1 cellular context compared by ENCODE assay signal in the genomic region with DNA sequence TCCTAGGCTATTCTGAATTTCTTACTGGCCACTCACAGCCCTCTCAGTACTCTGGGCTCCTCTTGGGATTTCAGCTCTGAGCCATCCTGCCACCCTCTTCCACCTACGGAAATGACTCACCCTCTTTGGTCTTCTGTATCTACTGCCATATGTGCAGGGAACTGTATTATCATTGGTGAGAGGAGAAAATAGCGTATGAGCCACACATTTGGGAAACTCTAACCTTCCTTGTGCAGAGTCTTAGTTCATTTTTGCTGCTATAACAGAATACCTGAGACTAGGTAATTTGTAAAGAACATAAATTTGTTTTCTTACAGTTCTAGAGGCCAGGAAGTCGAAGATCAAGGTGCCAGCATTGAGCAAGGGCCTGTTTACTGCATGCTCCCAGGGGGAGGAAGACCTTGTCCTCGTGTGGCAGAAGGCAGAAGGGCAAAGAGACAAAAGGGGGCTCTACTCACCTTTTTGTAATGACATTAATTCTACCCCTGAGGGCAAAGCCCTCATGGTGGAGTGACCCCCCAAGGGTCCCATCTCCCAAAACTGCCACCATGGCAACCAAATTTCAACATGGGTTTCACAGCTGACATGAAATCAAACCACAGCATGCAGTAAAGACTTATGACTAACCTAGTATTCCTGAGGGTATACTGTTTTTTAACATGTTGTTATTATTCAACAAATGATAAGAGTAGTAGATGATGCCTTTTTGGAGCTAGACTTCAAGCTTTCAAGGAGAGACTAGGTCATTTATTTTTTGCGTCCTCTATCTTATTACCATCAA.
A peak's percentile ranks its signal among the peaks of the same experiment; 100 is the strongest.
TF ChIP-seq lines count a peak whose summit lies in the region.

No MANE protein-coding gene starts in this region.

TF ChIP-seq in K562, 482 proteins besides CTCF, POLR2A, EP300 and RAD21 (continued from another document and continues in another):
- TF ChIP-seq MCM3 (IDR thresholded peaks at IDR 0.05) = no peak
- TF ChIP-seq ZNF354B (CRISPR knock-in tag; IDR thresholded peaks at IDR 0.05) = no peak
- TF ChIP-seq ETV6 (IDR thresholded peaks at IDR 0.05; ENCODE audit: borderline replicate concordance in 1 of 2, low read depth in 2 of 2, low read length in 1 of 2) = no peak
- no peak for TF ChIP-seq ETV6 (CRISPR knock-in tag; IDR thresholded peaks at IDR 0.05; ENCODE audit: borderline replicate concordance)
- no peak for TF ChIP-seq MED1 (CRISPR knock-in tag; IDR thresholded peaks at IDR 0.05; ENCODE audit: borderline replicate concordance)
- TF ChIP-seq SAFB2 (IDR thresholded peaks at IDR 0.05; ENCODE audit: borderline replicate concordance, low read depth, low read length, severe bottlenecking) = no peak
- no peak for TF ChIP-seq ZNF780A (CRISPR knock-in tag; IDR thresholded peaks at IDR 0.05)
- TF ChIP-seq ZFP36 (IDR thresholded peaks at IDR 0.05; ENCODE audit: low read depth, low read length, partially characterized antibody) = no peak
- TF ChIP-seq ZNF696 (CRISPR knock-in tag; conservative IDR thresholded peaks at IDR 0.05) = no peak
- no peak for TF ChIP-seq CXXC5 (CRISPR knock-in tag; IDR thresholded peaks at IDR 0.05)
- TF ChIP-seq, protein P1, sequence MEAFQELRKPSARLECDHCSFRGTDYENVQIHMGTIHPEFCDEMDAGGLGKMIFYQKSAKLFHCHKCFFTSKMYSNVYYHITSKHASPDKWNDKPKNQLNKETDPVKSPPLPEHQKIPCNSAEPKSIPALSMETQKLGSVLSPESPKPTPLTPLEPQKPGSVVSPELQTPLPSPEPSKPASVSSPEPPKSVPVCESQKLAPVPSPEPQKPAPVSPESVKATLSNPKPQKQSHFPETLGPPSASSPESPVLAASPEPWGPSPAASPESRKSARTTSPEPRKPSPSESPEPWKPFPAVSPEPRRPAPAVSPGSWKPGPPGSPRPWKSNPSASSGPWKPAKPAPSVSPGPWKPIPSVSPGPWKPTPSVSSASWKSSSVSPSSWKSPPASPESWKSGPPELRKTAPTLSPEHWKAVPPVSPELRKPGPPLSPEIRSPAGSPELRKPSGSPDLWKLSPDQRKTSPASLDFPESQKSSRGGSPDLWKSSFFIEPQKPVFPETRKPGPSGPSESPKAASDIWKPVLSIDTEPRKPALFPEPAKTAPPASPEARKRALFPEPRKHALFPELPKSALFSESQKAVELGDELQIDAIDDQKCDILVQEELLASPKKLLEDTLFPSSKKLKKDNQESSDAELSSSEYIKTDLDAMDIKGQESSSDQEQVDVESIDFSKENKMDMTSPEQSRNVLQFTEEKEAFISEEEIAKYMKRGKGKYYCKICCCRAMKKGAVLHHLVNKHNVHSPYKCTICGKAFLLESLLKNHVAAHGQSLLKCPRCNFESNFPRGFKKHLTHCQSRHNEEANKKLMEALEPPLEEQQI (IDR thresholded peaks at IDR 0.05) = no peak
- TF ChIP-seq NCOA6 (IDR thresholded peaks at IDR 0.05) = no peak
- TF ChIP-seq, protein P2, sequence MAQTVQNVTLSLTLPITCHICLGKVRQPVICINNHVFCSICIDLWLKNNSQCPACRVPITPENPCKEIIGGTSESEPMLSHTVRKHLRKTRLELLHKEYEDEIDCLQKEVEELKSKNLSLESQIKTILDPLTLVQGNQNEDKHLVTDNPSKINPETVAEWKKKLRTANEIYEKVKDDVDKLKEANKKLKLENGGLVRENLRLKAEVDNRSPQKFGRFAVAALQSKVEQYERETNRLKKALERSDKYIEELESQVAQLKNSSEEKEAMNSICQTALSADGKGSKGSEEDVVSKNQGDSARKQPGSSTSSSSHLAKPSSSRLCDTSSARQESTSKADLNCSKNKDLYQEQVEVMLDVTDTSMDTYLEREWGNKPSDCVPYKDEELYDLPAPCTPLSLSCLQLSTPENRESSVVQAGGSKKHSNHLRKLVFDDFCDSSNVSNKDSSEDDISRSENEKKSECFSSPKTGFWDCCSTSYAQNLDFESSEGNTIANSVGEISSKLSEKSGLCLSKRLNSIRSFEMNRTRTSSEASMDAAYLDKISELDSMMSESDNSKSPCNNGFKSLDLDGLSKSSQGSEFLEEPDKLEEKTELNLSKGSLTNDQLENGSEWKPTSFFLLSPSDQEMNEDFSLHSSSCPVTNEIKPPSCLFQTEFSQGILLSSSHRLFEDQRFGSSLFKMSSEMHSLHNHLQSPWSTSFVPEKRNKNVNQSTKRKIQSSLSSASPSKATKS (CRISPR knock-in tag; IDR thresholded peaks at IDR 0.05) = no peak
- TF ChIP-seq, protein P3, sequence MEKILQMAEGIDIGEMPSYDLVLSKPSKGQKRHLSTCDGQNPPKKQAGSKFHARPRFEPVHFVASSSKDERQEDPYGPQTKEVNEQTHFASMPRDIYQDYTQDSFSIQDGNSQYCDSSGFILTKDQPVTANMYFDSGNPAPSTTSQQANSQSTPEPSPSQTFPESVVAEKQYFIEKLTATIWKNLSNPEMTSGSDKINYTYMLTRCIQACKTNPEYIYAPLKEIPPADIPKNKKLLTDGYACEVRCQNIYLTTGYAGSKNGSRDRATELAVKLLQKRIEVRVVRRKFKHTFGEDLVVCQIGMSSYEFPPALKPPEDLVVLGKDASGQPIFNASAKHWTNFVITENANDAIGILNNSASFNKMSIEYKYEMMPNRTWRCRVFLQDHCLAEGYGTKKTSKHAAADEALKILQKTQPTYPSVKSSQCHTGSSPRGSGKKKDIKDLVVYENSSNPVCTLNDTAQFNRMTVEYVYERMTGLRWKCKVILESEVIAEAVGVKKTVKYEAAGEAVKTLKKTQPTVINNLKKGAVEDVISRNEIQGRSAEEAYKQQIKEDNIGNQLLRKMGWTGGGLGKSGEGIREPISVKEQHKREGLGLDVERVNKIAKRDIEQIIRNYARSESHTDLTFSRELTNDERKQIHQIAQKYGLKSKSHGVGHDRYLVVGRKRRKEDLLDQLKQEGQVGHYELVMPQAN (IDR thresholded peaks at IDR 0.05; ENCODE audit: borderline replicate concordance) = no peak
- TF ChIP-seq, protein P4, sequence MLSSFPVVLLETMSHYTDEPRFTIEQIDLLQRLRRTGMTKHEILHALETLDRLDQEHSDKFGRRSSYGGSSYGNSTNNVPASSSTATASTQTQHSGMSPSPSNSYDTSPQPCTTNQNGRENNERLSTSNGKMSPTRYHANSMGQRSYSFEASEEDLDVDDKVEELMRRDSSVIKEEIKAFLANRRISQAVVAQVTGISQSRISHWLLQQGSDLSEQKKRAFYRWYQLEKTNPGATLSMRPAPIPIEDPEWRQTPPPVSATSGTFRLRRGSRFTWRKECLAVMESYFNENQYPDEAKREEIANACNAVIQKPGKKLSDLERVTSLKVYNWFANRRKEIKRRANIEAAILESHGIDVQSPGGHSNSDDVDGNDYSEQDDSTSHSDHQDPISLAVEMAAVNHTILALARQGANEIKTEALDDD (IDR thresholded peaks at IDR 0.05) = no peak
- no peak for TF ChIP-seq ZFP1 (CRISPR knock-in tag; IDR thresholded peaks at IDR 0.05)
- TF ChIP-seq MEF2A (IDR thresholded peaks at IDR 0.05; ENCODE audit: control insufficient read depth, low read depth, low read length) = peak; percentile 51; the same call in 1 of the 2 replicates
- no peak for TF ChIP-seq CCAR2 (IDR thresholded peaks at IDR 0.05; ENCODE audit: low read depth, low read length)
- TF ChIP-seq BCL6 (CRISPR knock-in tag; IDR thresholded peaks at IDR 0.05) = no peak
- TF ChIP-seq ZNF224 (CRISPR knock-in tag; IDR thresholded peaks at IDR 0.05) = no peak
- TF ChIP-seq, protein P5, sequence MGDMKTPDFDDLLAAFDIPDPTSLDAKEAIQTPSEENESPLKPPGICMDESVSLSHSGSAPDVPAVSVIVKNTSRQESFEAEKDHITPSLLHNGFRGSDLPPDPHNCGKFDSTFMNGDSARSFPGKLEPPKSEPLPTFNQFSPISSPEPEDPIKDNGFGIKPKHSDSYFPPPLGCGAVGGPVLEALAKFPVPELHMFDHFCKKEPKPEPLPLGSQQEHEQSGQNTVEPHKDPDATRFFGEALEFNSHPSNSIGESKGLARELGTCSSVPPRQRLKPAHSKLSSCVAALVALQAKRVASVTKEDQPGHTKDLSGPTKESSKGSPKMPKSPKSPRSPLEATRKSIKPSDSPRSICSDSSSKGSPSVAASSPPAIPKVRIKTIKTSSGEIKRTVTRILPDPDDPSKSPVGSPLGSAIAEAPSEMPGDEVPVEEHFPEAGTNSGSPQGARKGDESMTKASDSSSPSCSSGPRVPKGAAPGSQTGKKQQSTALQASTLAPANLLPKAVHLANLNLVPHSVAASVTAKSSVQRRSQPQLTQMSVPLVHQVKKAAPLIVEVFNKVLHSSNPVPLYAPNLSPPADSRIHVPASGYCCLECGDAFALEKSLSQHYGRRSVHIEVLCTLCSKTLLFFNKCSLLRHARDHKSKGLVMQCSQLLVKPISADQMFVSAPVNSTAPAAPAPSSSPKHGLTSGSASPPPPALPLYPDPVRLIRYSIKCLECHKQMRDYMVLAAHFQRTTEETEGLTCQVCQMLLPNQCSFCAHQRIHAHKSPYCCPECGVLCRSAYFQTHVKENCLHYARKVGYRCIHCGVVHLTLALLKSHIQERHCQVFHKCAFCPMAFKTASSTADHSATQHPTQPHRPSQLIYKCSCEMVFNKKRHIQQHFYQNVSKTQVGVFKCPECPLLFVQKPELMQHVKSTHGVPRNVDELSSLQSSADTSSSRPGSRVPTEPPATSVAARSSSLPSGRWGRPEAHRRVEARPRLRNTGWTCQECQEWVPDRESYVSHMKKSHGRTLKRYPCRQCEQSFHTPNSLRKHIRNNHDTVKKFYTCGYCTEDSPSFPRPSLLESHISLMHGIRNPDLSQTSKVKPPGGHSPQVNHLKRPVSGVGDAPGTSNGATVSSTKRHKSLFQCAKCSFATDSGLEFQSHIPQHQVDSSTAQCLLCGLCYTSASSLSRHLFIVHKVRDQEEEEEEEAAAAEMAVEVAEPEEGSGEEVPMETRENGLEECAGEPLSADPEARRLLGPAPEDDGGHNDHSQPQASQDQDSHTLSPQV (IDR thresholded peaks at IDR 0.05) = peak; percentile 66; the same call in 1 of the 2 replicates
- TF ChIP-seq ZKSCAN3 (CRISPR knock-in tag; IDR thresholded peaks at IDR 0.05) = no peak
- TF ChIP-seq, protein P6, sequence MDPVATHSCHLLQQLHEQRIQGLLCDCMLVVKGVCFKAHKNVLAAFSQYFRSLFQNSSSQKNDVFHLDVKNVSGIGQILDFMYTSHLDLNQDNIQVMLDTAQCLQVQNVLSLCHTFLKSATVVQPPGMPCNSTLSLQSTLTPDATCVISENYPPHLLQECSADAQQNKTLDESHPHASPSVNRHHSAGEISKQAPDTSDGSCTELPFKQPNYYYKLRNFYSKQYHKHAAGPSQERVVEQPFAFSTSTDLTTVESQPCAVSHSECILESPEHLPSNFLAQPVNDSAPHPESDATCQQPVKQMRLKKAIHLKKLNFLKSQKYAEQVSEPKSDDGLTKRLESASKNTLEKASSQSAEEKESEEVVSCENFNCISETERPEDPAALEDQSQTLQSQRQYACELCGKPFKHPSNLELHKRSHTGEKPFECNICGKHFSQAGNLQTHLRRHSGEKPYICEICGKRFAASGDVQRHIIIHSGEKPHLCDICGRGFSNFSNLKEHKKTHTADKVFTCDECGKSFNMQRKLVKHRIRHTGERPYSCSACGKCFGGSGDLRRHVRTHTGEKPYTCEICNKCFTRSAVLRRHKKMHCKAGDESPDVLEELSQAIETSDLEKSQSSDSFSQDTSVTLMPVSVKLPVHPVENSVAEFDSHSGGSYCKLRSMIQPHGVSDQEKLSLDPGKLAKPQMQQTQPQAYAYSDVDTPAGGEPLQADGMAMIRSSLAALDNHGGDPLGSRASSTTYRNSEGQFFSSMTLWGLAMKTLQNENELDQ (CRISPR knock-in tag; IDR thresholded peaks at IDR 0.05; ENCODE audit: borderline replicate concordance) = no peak
- TF ChIP-seq, protein P7, sequence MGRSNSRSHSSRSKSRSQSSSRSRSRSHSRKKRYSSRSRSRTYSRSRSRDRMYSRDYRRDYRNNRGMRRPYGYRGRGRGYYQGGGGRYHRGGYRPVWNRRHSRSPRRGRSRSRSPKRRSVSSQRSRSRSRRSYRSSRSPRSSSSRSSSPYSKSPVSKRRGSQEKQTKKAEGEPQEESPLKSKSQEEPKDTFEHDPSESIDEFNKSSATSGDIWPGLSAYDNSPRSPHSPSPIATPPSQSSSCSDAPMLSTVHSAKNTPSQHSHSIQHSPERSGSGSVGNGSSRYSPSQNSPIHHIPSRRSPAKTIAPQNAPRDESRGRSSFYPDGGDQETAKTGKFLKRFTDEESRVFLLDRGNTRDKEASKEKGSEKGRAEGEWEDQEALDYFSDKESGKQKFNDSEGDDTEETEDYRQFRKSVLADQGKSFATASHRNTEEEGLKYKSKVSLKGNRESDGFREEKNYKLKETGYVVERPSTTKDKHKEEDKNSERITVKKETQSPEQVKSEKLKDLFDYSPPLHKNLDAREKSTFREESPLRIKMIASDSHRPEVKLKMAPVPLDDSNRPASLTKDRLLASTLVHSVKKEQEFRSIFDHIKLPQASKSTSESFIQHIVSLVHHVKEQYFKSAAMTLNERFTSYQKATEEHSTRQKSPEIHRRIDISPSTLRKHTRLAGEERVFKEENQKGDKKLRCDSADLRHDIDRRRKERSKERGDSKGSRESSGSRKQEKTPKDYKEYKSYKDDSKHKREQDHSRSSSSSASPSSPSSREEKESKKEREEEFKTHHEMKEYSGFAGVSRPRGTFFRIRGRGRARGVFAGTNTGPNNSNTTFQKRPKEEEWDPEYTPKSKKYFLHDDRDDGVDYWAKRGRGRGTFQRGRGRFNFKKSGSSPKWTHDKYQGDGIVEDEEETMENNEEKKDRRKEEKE (IDR thresholded peaks at IDR 0.05; ENCODE audit: borderline replicate concordance in 1 of 2, control insufficient read depth in 1 of 2, low read depth in 2 of 2, low read length in 1 of 2) = no peak
- TF ChIP-seq RBM25 (IDR thresholded peaks at IDR 0.05; ENCODE audit: low read depth, low read length, severe bottlenecking) = no peak
- TF ChIP-seq, protein P8, sequence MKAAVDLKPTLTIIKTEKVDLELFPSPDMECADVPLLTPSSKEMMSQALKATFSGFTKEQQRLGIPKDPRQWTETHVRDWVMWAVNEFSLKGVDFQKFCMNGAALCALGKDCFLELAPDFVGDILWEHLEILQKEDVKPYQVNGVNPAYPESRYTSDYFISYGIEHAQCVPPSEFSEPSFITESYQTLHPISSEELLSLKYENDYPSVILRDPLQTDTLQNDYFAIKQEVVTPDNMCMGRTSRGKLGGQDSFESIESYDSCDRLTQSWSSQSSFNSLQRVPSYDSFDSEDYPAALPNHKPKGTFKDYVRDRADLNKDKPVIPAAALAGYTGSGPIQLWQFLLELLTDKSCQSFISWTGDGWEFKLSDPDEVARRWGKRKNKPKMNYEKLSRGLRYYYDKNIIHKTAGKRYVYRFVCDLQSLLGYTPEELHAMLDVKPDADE (conservative IDR thresholded peaks at IDR 0.05; ENCODE audit: control insufficient read depth, low read depth, low read length) = no peak
- no peak for TF ChIP-seq MECOM (CRISPR knock-in tag; IDR thresholded peaks at IDR 0.05)
- TF ChIP-seq NR4A1 (CRISPR knock-in tag; IDR thresholded peaks at IDR 0.05) = no peak
- no peak for TF ChIP-seq NR4A1 (tag; IDR thresholded peaks at IDR 0.05)
- no peak for TF ChIP-seq ZNF764 (CRISPR knock-in tag; IDR thresholded peaks at IDR 0.05; ENCODE audit: low read depth)
- TF ChIP-seq HDAC2 (IDR thresholded peaks at IDR 0.05) = no peak
- TF ChIP-seq BCOR (IDR thresholded peaks at IDR 0.05) = no peak
- no peak for TF ChIP-seq TRIM24 (IDR thresholded peaks at IDR 0.05)
- no peak for TF ChIP-seq SETDB1 (IDR thresholded peaks at IDR 0.05; ENCODE audit: low read length)
- no peak for TF ChIP-seq RBM15 (IDR thresholded peaks at IDR 0.05; ENCODE audit: insufficient read depth, low read length)
- no peak for TF ChIP-seq PRMT5 (CRISPR knock-in tag; IDR thresholded peaks at IDR 0.05)
- TF ChIP-seq SMAD4 (CRISPR knock-in tag; conservative IDR thresholded peaks at IDR 0.05) = no peak
- no peak for TF ChIP-seq MYC (IDR thresholded peaks at IDR 0.05; ENCODE audit: low read depth, low read length)
- no peak for TF ChIP-seq MYC (CRISPR knock-in tag; IDR thresholded peaks at IDR 0.05; ENCODE audit: borderline replicate concordance, low read depth)
- no peak for TF ChIP-seq OTX1 (CRISPR knock-in tag; IDR thresholded peaks at IDR 0.05)
- TF ChIP-seq PURB (CRISPR knock-in tag; IDR thresholded peaks at IDR 0.05; ENCODE audit: low read depth) = no peak
- no peak for TF ChIP-seq ZNF699 (CRISPR knock-in tag; IDR thresholded peaks at IDR 0.05; ENCODE audit: insufficient replicate concordance)
